Comparison of ENCODE assay signal across 1 cellular context in genomic region chr5:115295775-115296129, GRCh38.
TF ChIP-seq lines count a peak whose summit lies in the region.

No MANE protein-coding gene starts in this region.

TF ChIP-seq in GM23338, 12 proteins besides CTCF, POLR2A, EP300 and RAD21 (continued from another document):
- no peak for TF ChIP-seq ZNF462 (CRISPR knock-in tag; IDR thresholded peaks at IDR 0.05)
- TF ChIP-seq, protein P1, sequence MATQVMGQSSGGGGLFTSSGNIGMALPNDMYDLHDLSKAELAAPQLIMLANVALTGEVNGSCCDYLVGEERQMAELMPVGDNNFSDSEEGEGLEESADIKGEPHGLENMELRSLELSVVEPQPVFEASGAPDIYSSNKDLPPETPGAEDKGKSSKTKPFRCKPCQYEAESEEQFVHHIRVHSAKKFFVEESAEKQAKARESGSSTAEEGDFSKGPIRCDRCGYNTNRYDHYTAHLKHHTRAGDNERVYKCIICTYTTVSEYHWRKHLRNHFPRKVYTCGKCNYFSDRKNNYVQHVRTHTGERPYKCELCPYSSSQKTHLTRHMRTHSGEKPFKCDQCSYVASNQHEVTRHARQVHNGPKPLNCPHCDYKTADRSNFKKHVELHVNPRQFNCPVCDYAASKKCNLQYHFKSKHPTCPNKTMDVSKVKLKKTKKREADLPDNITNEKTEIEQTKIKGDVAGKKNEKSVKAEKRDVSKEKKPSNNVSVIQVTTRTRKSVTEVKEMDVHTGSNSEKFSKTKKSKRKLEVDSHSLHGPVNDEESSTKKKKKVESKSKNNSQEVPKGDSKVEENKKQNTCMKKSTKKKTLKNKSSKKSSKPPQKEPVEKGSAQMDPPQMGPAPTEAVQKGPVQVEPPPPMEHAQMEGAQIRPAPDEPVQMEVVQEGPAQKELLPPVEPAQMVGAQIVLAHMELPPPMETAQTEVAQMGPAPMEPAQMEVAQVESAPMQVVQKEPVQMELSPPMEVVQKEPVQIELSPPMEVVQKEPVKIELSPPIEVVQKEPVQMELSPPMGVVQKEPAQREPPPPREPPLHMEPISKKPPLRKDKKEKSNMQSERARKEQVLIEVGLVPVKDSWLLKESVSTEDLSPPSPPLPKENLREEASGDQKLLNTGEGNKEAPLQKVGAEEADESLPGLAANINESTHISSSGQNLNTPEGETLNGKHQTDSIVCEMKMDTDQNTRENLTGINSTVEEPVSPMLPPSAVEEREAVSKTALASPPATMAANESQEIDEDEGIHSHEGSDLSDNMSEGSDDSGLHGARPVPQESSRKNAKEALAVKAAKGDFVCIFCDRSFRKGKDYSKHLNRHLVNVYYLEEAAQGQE (IDR thresholded peaks at IDR 0.05; ENCODE audit: unreplicated experiment) = no peak
- TF ChIP-seq EZH2 (IDR thresholded peaks at IDR 0.05; ENCODE audit: low read depth, unreplicated experiment) = no peak
